ENCODE assay signal across 10 cellular contexts in the genomic region with DNA sequence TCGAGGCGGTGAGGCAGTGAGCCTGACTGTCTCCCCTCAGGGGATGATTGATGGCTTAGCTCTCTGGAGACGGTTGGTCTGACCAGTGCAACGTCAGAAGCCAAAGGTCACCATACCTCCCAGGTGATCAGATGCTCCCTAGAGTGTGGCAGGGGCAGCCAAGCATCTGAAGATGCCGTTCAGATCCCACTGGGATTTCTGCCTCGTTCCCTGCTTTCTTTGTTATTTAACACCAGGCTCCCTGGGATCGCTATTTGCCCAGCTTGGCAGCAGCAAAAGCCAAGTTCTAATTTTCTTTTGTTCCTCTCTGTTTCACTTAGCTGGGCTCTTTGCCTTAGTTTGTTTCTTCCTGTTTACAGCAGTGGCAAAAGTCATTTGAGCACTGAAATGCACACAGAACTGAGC. TPM values are rescaled to one million over a fixed set of nuclear protein-coding genes. Genes with fewer than 3 reads are reported as not detected.
DNase-seq lines count a peak whose midpoint lies in the region; ATAC-seq and TF ChIP-seq lines count a peak whose summit lies in the region.
"Had no signal": no experiment of that assay in that cellular context is flagged by ENCODE, and none has a peak within 500 bp of the region (broad histone marks: within the 10 kb centered on the region; RNA-seq: fewer than 3 reads in every experiment).

No MANE protein-coding gene starts in this region.

- DNase-seq in NCI-H1105 treated with DMSO at 0.1 percent for 48 hours (lab: John Stamatoyannopoulos, UW), result peak; percentile 16
- DNase-seq in NCI-H1105 (lab: John Stamatoyannopoulos, UW), result no peak
- DNase-seq in T1000 (lab: John Stamatoyannopoulos, UW), result peak; percentile 4
- peak; percentile 79 for DNase-seq in kidney tubule cell (ENCODE audit: low spot score)
- peak in 1 of 2 donors; percentile 41 for DNase-seq in thyroid gland
- DNase-seq in activated gamma-delta T cell treated with Interleukin-2 at 50 U/mL for 16 hours, result no peak
- DNase-seq in DMS153 (lab: John Stamatoyannopoulos, UW), result no peak
- DNase-seq: activated naive CD4-positive, alpha-beta T cell treated with anti-CD3 and anti-CD28 coated beads for 36 hours had no signal

- H3K4me1 ChIP-seq in thyroid gland, result peaks cover 32 to 40% of the 10 kb centered on the region in 2 donors

- no peaks in the 10 kb centered on the region for H3K9me3 ChIP-seq in thyroid gland
- H3K9me3 ChIP-seq: SJCRH30 had no signal

- peak overlapping the region; percentile 8 to 69 (median 53) for H3K27ac ChIP-seq in thyroid gland
- H3K27ac ChIP-seq: SJCRH30 had no signal

- no peak for TF ChIP-seq POLR2A in thyroid gland (IDR thresholded peaks at IDR 0.05)

- no peak overlapping the region for H3K4me3 ChIP-seq in thyroid gland (replicated peaks in 1 of 3)
- H3K4me3 ChIP-seq: SJCRH30 had no signal

- intact Hi-C loops in thyroid gland (cut with DNase I), result no loop called here

- no peak for ATAC-seq in GM21825 (IDR thresholded peaks at IDR 0.05; ENCODE audit: unreplicated experiment)

- H3K27me3 ChIP-seq in thyroid gland, result no peaks in the 10 kb centered on the region
- H3K27me3 ChIP-seq: SJCRH30 had no signal

- TF ChIP-seq CTCF in thyroid gland (IDR thresholded peaks at IDR 0.05), result no peak

- 26 to 28% methylated on average over 7 of the region's 7 CpGs for WGBS in thyroid gland, 2 donors

- H3K36me3 ChIP-seq in thyroid gland, result no peaks in the 10 kb centered on the region

RNA-seq across cellular contexts. Expression of a gene that starts 53.5 kb away (rescaled TPM):
- 100 to 1,000 TPM in 2 of 4 donors, 10 to 100 TPM in 2; 59.9 to 211 (median 134) TPM for total RNA-seq in thyroid gland

Comparison
In these comparisons a context has a peak if more than half of its experiments do, and no peak if none do; other contexts are left out.
1. DNase-seq: peak in NCI-H1105 treated with DMSO at 0.1 percent for 48 hours (single experiment), T1000 (single experiment) and kidney tubule cell (single experiment); none in NCI-H1105 (single experiment), activated gamma-delta T cell treated with Interleukin-2 at 50 U/mL for 16 hours (single experiment) and DMS153 (single experiment).